30 cellular contexts compared by ENCODE assay signal in genomic region chr20:18390201-18390600, GRCh38.
"Had no signal": no experiment of that assay in that cellular context is flagged by ENCODE, and none has a peak within 500 bp of the region (broad histone marks: within the 10 kb centered on the region; RNA-seq: fewer than 3 reads in every experiment).

No MANE protein-coding gene starts in this region.

- H3K4me1 Mint-ChIP-seq: activated CD4-positive, alpha-beta memory T cell treated with anti-CD3 and anti-CD28 coated beads, Interleukin-2, amount 10 ng/mL, durations not matched to agents 7 days and 5 days; activated CD4-positive, alpha-beta T cell treated with anti-CD3 and anti-CD28 coated beads for 36 hours; activated CD8-positive, alpha-beta memory T cell treated with anti-CD3 and anti-CD28 coated beads, Interleukin-2, amount 10 ng/mL, durations not matched to agents 7 days and 5 days; activated naive CD4-positive, alpha-beta T cell treated with anti-CD3 and anti-CD28 coated beads, Interleukin-2, amount 10 ng/mL, durations not matched to agents 7 days and 5 days; activated naive CD8-positive, alpha-beta T cell treated with anti-CD3 and anti-CD28 coated beads, Interleukin-2, amount 50 U/mL, for 24 hours had no signal

- H3K27me3 ChIP-seq: brain microvascular endothelial cell, SJSA1 had no signal

- H3K9me3 Mint-ChIP-seq: activated CD4-positive, alpha-beta memory T cell treated with anti-CD3 and anti-CD28 coated beads, Interleukin-2, amount 10 ng/mL, durations not matched to agents 7 days and 5 days; activated naive CD4-positive, alpha-beta T cell treated with anti-CD3 and anti-CD28 coated beads, Interleukin-2, amount 10 ng/mL, durations not matched to agents 7 days and 5 days; activated naive CD8-positive, alpha-beta T cell treated with anti-CD3 and anti-CD28 coated beads, Interleukin-2, amount 50 U/mL, for 24 hours; T-helper 1 cell treated with Interleukin-12 subunit alpha and Interleukin-12 subunit beta and Interleukin-4 antibody, amounts not matched to agents 30 μg/mL and 1 μg/mL, for 36 hours; T-helper 2 cell treated with Interferon-gamma antibody and Interleukin-4, amounts not matched to agents 5 μg/mL and 100 μg/mL, for 36 hours; WTC11 had no signal

- H3K4me3 ChIP-seq: K562, SJSA1 had no signal

- H3K36me3 Mint-ChIP-seq: activated CD8-positive, alpha-beta memory T cell treated with anti-CD3 and anti-CD28 coated beads, Interleukin-2, amount 10 ng/mL, durations not matched to agents 7 days and 5 days; activated naive CD4-positive, alpha-beta T cell treated with anti-CD3 and anti-CD28 coated beads, Interleukin-2, amount 10 ng/mL, durations not matched to agents 7 days and 5 days had no signal

- DNase-seq: activated CD4-positive, alpha-beta memory T cell treated with anti-CD3 and anti-CD28 coated beads, Interleukin-2, amount 10 ng/mL, durations not matched to agents 7 days and 5 days; activated CD4-positive, alpha-beta T cell treated with anti-CD3 and anti-CD28 coated beads for 36 hours; activated CD8-positive, alpha-beta memory T cell treated with anti-CD3 and anti-CD28 coated beads for 24 hours; activated CD8-positive, alpha-beta memory T cell treated with anti-CD3 and anti-CD28 coated beads, Interleukin-2, amount 10 ng/mL, durations not matched to agents 7 days and 5 days; activated CD8-positive, alpha-beta memory T cell treated with anti-CD3 and anti-CD28 coated beads, Interleukin-2, amount 50 U/mL, for 48 hours; activated effector memory CD4-positive, alpha-beta T cell treated with Interleukin-2 at 50 U/mL for 16 hours; activated naive CD4-positive, alpha-beta T cell treated with anti-CD3 and anti-CD28 coated beads, Interleukin-2, amount 10 ng/mL, durations not matched to agents 7 days and 5 days; activated naive CD8-positive, alpha-beta T cell treated with anti-CD3 and anti-CD28 coated beads, Interleukin-2, amount 50 U/mL, for 24 hours; activated T-cell treated with anti-CD3 and anti-CD28 coated beads, Interleukin-2, amount 50 U/mL, for 48 hours; amniotic stem cell; aorta; brain microvascular endothelial cell; central memory CD4-positive, alpha-beta T cell; NCI-H1105; NCI-H1417 treated with DMSO at 0.1 percent for 48 hours; NCI-H187 treated with DMSO at 0.1 percent for 48 hours; NCI-H2081; NCI-H2171 treated with DMSO at 0.1 percent for 48 hours; NCI-H2227 treated with DMSO at 0.1 percent for 48 hours; NCI-H446; NCI-H524; OCI-M1; SHP77; SK-N-SH had no signal

- H3K9me3 ChIP-seq: SJSA1, SK-N-SH had no signal

- H3K27ac Mint-ChIP-seq: activated CD4-positive, alpha-beta memory T cell treated with anti-CD3 and anti-CD28 coated beads, Interleukin-2, amount 10 ng/mL, durations not matched to agents 7 days and 5 days; activated CD4-positive, alpha-beta T cell treated with anti-CD3 and anti-CD28 coated beads for 36 hours; activated CD8-positive, alpha-beta memory T cell treated with anti-CD3 and anti-CD28 coated beads, Interleukin-2, amount 10 ng/mL, durations not matched to agents 7 days and 5 days; activated naive CD4-positive, alpha-beta T cell treated with anti-CD3 and anti-CD28 coated beads, Interleukin-2, amount 10 ng/mL, durations not matched to agents 7 days and 5 days; activated naive CD8-positive, alpha-beta T cell; activated naive CD8-positive, alpha-beta T cell treated with anti-CD3 and anti-CD28 coated beads, Interleukin-2, amount 50 U/mL, for 24 hours; T-helper 1 cell treated with Interleukin-12 subunit alpha and Interleukin-12 subunit beta and Interleukin-4 antibody, amounts not matched to agents 30 μg/mL and 1 μg/mL, for 36 hours; T-helper 2 cell treated with Interferon-gamma antibody and Interleukin-4, amounts not matched to agents 5 μg/mL and 100 μg/mL, for 36 hours; WTC11 had no signal

- H3K4me3 Mint-ChIP-seq: activated CD4-positive, alpha-beta memory T cell treated with anti-CD3 and anti-CD28 coated beads, Interleukin-2, amount 10 ng/mL, durations not matched to agents 7 days and 5 days; activated CD4-positive, alpha-beta T cell treated with anti-CD3 and anti-CD28 coated beads for 36 hours; activated CD8-positive, alpha-beta memory T cell treated with anti-CD3 and anti-CD28 coated beads, Interleukin-2, amount 10 ng/mL, durations not matched to agents 7 days and 5 days; activated naive CD4-positive, alpha-beta T cell treated with anti-CD3 and anti-CD28 coated beads, Interleukin-2, amount 10 ng/mL, durations not matched to agents 7 days and 5 days; activated naive CD8-positive, alpha-beta T cell; activated naive CD8-positive, alpha-beta T cell treated with anti-CD3 and anti-CD28 coated beads, Interleukin-2, amount 50 U/mL, for 24 hours; T-helper 1 cell treated with Interleukin-12 subunit alpha and Interleukin-12 subunit beta and Interleukin-4 antibody, amounts not matched to agents 30 μg/mL and 1 μg/mL, for 36 hours; T-helper 2 cell treated with Interferon-gamma antibody and Interleukin-4, amounts not matched to agents 5 μg/mL and 100 μg/mL, for 36 hours; WTC11 had no signal

- H3K27ac ChIP-seq: brain microvascular endothelial cell, SJSA1 had no signal

- H3K36me3 ChIP-seq: brain microvascular endothelial cell, SJSA1 had no signal

- H3K27me3 Mint-ChIP-seq: activated CD4-positive, alpha-beta memory T cell treated with anti-CD3 and anti-CD28 coated beads, Interleukin-2, amount 10 ng/mL, durations not matched to agents 7 days and 5 days; activated CD4-positive, alpha-beta T cell treated with anti-CD3 and anti-CD28 coated beads for 36 hours; activated CD8-positive, alpha-beta memory T cell treated with anti-CD3 and anti-CD28 coated beads, Interleukin-2, amount 10 ng/mL, durations not matched to agents 7 days and 5 days; activated naive CD4-positive, alpha-beta T cell treated with anti-CD3 and anti-CD28 coated beads, Interleukin-2, amount 10 ng/mL, durations not matched to agents 7 days and 5 days; activated naive CD8-positive, alpha-beta T cell; activated naive CD8-positive, alpha-beta T cell treated with anti-CD3 and anti-CD28 coated beads, Interleukin-2, amount 50 U/mL, for 24 hours had no signal
